In the genomic region with DNA sequence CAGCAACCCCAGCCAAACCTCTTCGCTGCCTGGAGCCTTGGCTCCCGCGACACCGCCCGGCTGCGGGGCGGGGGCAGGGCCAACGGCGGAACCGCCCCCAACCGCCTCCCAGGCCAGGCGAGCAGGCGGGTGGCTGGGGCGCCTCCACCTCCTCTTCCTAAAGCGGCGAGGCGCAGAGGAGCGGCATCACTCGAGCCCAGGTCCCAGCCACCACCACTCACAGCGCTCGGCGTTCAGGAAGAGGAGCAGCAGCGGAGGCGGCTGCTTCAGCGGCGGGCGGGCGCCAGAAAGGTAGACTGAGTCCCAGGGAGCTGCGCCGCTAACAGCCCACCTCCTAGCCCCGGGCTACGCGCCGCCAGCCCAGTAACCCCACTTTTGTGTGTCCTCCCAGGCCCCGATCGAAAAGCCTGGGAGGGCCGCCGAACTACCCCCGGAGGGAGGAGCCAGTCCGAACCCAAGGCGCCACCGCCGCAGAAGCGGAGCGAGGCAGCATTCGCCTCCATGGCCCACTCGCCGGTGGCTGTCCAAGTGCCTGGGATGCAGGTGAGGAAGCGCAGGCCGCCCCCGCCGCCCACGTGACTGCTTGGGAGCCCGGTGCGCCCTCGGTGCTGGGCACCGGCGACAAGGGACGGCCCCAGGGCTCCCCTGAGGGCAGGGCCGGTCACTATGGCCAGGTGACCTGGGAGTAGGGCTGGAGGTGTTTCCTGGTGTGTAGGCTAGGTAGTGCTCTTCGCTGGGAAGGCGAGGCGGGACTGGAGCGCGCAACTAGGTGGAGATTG, we compare ENCODE assay signal across 8 cellular contexts. TPM values are rescaled to one million over a fixed set of nuclear protein-coding genes. Genes with fewer than 3 reads are reported as not detected.
DNase-seq lines count a peak whose midpoint lies in the region; ATAC-seq and TF ChIP-seq lines count a peak whose summit lies in the region.

A gene (plus strand): TSS at position 186 of the 779 bp plus-strand sequence. CDS start 316 bp downstream, at position 502.

- H3K9me3 ChIP-seq in left lung: no peaks in the 10 kb centered on the region

- peak; percentile 68 for DNase-seq in NCI-H226
- peak; percentile 74 for DNase-seq in activated CD4-positive, CD25-positive, alpha-beta regulatory T cell treated with anti-CD3 and anti-CD28 coated beads, Interleukin-2, amount 50 U/mL, for 72 hours
- DNase-seq in chondrocyte (ENCODE audit: low spot score): peak; percentile 96
- peak; percentile 77 to 95 for DNase-seq in left lung
- peak; percentile 74 for DNase-seq in stimulated activated CD4-positive, alpha-beta T cell treated with anti-CD3 and anti-CD28 coated beads, Interleukin-4, amount 100 ng/mL, for 24 hours

- TF ChIP-seq CTCF in chondrocyte (IDR thresholded peaks at IDR 0.05): no peak
- TF ChIP-seq CTCF in left lung (IDR thresholded peaks at IDR 0.05): no peak

- H3K4me1 Mint-ChIP-seq in chondrocyte (ENCODE audit: low read depth): peaks cover 23% of the 10 kb centered on the region

- peak; percentile 83 for TF ChIP-seq POLR2A in GM18526 (IDR thresholded peaks at IDR 0.05; ENCODE audit: extremely low read depth, insufficient read length)

- no peaks in the 10 kb centered on the region for H3K36me3 Mint-ChIP-seq in chondrocyte (ENCODE audit: low read depth)

- peak within 1 kb of the TSS; percentile 97 for H2AFZ ChIP-seq in ACC112 (ENCODE audit: low read length, unreplicated experiment)

- H3K9me3 Mint-ChIP-seq in chondrocyte (ENCODE audit: low read depth): no peaks in the 10 kb centered on the region

- ATAC-seq in HG03039 (IDR thresholded peaks at IDR 0.05; ENCODE audit: unreplicated experiment) (peak; percentile 82), left lung (peak; percentile 94)

- intact Hi-C loops in left lung (cut with DNase I): no loop called here

- H3K79me2 ChIP-seq in ACC112 (ENCODE audit: control insufficient read depth, insufficient read depth, low read length, unreplicated experiment): peaks cover 10% of the 10 kb centered on the region

- H3K27me3 ChIP-seq in ACC112 (ENCODE audit: insufficient read depth, low read length) (no peaks in the 10 kb centered on the region), left lung (peaks cover 12 to 15% of the 10 kb centered on the region in 2 donors)

- H3K4me3 Mint-ChIP-seq in chondrocyte (ENCODE audit: unreplicated experiment): peak within 1 kb of the TSS; percentile 92

- peak within 1 kb of the TSS; percentile 96 for H3K4me3 ChIP-seq in ACC112 (ENCODE audit: low read depth, low read length)
- peak within 1 kb of the TSS; percentile 42 to 60 for H3K4me3 ChIP-seq in left lung

- no peaks in the 10 kb centered on the region for H3K36me3 ChIP-seq in ACC112 (ENCODE audit: insufficient read depth, low read length)
- no peaks in the 10 kb centered on the region for H3K36me3 ChIP-seq in left lung

- peaks cover 3% of the 10 kb centered on the region for H3K4me1 ChIP-seq in ACC112 (ENCODE audit: control insufficient read depth, insufficient read depth, low read length, unreplicated experiment)
- no peaks in the 10 kb centered on the region for H3K4me1 ChIP-seq in left lung

- peak within 1 kb of the TSS; percentile 83 for H3K27ac Mint-ChIP-seq in chondrocyte (ENCODE audit: unreplicated experiment)

- no peaks in the 10 kb centered on the region for H3K27me3 Mint-ChIP-seq in chondrocyte (ENCODE audit: low read depth)

- H3K27ac ChIP-seq in ACC112 (ENCODE audit: low read depth, low read length) (peak within 1 kb of the TSS; percentile 43; the same call in 1 of the 2 replicates), left lung (peak within 1 kb of the TSS; percentile 72 to 91)

RNA-seq across cellular contexts. Expression of the gene that starts here (rescaled TPM):
- total RNA-seq in chondrocyte (17.9 to 20.5 TPM (median 20.2 TPM) in 3 replicates), left lung (10 to 100 TPM; 18.0 to 21.2 TPM)

Comparison
In these comparisons a context has a peak if more than half of its experiments do, and no peak if none do; other contexts are left out.
1. Peak in every context shown above with its lines: DNase-seq, ATAC-seq, H3K4me3 ChIP-seq and H3K27ac ChIP-seq.